In genomic region chr14:62696969-62697328, GRCh38 we compare ENCODE assay signal across 2 cellular contexts.
TF ChIP-seq lines count a peak whose summit lies in the region.

No MANE protein-coding gene starts in this region.

TF ChIP-seq in GM23338, 12 proteins besides CTCF, POLR2A, EP300 and RAD21 (continued from another document):
- TF ChIP-seq, protein P1, sequence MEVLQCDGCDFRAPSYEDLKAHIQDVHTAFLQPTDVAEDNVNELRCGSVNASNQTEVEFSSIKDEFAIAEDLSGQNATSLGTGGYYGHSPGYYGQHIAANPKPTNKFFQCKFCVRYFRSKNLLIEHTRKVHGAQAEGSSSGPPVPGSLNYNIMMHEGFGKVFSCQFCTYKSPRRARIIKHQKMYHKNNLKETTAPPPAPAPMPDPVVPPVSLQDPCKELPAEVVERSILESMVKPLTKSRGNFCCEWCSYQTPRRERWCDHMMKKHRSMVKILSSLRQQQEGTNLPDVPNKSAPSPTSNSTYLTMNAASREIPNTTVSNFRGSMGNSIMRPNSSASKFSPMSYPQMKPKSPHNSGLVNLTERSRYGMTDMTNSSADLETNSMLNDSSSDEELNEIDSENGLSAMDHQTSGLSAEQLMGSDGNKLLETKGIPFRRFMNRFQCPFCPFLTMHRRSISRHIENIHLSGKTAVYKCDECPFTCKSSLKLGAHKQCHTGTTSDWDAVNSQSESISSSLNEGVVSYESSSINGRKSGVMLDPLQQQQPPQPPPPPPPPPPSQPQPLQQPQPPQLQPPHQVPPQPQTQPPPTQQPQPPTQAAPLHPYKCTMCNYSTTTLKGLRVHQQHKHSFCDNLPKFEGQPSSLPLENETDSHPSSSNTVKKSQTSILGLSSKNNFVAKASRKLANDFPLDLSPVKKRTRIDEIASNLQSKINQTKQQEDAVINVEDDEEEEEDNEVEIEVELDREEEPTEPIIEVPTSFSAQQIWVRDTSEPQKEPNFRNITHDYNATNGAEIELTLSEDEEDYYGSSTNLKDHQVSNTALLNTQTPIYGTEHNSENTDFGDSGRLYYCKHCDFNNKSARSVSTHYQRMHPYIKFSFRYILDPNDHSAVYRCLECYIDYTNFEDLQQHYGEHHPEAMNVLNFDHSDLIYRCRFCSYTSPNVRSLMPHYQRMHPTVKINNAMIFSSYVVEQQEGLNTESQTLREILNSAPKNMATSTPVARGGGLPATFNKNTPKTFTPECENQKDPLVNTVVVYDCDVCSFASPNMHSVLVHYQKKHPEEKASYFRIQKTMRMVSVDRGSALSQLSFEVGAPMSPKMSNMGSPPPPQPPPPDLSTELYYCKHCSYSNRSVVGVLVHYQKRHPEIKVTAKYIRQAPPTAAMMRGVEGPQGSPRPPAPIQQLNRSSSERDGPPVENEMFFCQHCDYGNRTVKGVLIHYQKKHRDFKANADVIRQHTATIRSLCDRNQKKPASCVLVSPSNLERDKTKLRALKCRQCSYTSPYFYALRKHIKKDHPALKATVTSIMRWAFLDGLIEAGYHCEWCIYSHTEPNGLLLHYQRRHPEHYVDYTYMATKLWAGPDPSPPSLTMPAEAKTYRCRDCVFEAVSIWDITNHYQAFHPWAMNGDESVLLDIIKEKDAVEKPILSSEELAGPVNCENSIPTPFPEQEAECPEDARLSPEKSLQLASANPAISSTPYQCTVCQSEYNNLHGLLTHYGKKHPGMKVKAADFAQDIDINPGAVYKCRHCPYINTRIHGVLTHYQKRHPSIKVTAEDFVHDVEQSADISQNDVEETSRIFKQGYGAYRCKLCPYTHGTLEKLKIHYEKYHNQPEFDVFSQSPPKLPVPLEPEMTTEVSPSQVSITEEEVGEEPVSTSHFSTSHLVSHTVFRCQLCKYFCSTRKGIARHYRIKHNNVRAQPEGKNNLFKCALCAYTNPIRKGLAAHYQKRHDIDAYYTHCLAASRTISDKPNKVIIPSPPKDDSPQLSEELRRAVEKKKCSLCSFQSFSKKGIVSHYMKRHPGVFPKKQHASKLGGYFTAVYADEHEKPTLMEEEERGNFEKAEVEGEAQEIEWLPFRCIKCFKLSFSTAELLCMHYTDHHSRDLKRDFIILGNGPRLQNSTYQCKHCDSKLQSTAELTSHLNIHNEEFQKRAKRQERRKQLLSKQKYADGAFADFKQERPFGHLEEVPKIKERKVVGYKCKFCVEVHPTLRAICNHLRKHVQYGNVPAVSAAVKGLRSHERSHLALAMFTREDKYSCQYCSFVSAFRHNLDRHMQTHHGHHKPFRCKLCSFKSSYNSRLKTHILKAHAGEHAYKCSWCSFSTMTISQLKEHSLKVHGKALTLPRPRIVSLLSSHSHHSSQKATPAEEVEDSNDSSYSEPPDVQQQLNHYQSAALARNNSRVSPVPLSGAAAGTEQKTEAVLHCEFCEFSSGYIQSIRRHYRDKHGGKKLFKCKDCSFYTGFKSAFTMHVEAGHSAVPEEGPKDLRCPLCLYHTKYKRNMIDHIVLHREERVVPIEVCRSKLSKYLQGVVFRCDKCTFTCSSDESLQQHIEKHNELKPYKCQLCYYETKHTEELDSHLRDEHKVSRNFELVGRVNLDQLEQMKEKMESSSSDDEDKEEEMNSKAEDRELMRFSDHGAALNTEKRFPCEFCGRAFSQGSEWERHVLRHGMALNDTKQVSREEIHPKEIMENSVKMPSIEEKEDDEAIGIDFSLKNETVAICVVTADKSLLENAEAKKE (CRISPR knock-in tag; IDR thresholded peaks at IDR 0.05): no peak
- TF ChIP-seq REST (IDR thresholded peaks at IDR 0.05; ENCODE audit: unreplicated experiment) (no peak), EZH2 (IDR thresholded peaks at IDR 0.05; ENCODE audit: low read depth, unreplicated experiment) (no peak), ZNF331 (CRISPR knock-in tag; IDR thresholded peaks at IDR 0.05; ENCODE audit: low read depth) (no peak), STAT1 (IDR thresholded peaks at IDR 0.05; ENCODE audit: unreplicated experiment) (no peak)

TF ChIP-seq in WTC11, 78 proteins besides CTCF, POLR2A, EP300 and RAD21 (continued from another document):
- TF ChIP-seq GRHL2 (CRISPR knock-in tag; IDR thresholded peaks at IDR 0.05; ENCODE audit: insufficient replicate concordance, severe bottlenecking) (no peak), RORB (CRISPR knock-in tag; IDR thresholded peaks at IDR 0.05) (no peak), TEAD4 (CRISPR knock-in tag; IDR thresholded peaks at IDR 0.05) (no peak), KAT7 (CRISPR knock-in tag; IDR thresholded peaks at IDR 0.05; ENCODE audit: borderline replicate concordance) (no peak), PREB (CRISPR knock-in tag; IDR thresholded peaks at IDR 0.05; ENCODE audit: borderline replicate concordance) (no peak)
- TF ChIP-seq, protein P2, sequence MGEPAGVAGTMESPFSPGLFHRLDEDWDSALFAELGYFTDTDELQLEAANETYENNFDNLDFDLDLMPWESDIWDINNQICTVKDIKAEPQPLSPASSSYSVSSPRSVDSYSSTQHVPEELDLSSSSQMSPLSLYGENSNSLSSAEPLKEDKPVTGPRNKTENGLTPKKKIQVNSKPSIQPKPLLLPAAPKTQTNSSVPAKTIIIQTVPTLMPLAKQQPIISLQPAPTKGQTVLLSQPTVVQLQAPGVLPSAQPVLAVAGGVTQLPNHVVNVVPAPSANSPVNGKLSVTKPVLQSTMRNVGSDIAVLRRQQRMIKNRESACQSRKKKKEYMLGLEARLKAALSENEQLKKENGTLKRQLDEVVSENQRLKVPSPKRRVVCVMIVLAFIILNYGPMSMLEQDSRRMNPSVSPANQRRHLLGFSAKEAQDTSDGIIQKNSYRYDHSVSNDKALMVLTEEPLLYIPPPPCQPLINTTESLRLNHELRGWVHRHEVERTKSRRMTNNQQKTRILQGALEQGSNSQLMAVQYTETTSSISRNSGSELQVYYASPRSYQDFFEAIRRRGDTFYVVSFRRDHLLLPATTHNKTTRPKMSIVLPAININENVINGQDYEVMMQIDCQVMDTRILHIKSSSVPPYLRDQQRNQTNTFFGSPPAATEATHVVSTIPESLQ (CRISPR knock-in tag; IDR thresholded peaks at IDR 0.05): no peak
TF ChIP-seq in WTC11: peak in this region for 0.
